10 cellular contexts compared by ENCODE assay signal in genomic region chr22:38205261-38206128, GRCh38. TPM values are rescaled to one million over a fixed set of nuclear protein-coding genes. Genes with fewer than 3 reads are reported as not detected.
A peak's percentile ranks its signal among the peaks of the same experiment; 100 is the strongest.
DNase-seq lines count a peak whose midpoint lies in the region; ATAC-seq and TF ChIP-seq lines count a peak whose summit lies in the region.
"Had no signal": no experiment of that assay in that cellular context is flagged by ENCODE, and none has a peak within 500 bp of the region (broad histone marks: within the 10 kb centered on the region; RNA-seq: fewer than 3 reads in every experiment).

No MANE protein-coding gene starts in this region.

- TF ChIP-seq POLR2A in uterus (IDR thresholded peaks at IDR 0.05): peak in 1 of 2 donors; percentile 53

- H3K9me3 ChIP-seq in esophagus (ENCODE audit: control insufficient read depth in 2 of 2, insufficient read depth in 1 of 2, low read depth in 1 of 2, low read length in 1 of 2): no peaks in the 10 kb centered on the region
- H3K9me3 ChIP-seq in mucosa of rectum (ENCODE audit: control insufficient read depth in 2 of 2, low read length in 2 of 2): no peaks in the 10 kb centered on the region
- H3K9me3 ChIP-seq in uterus: no peaks in the 10 kb centered on the region
- H3K9me3 ChIP-seq: A549 had no signal

- no peaks in the 10 kb centered on the region for H3K9me3 Mint-ChIP-seq in activated naive CD8-positive, alpha-beta T cell treated with anti-CD3 and anti-CD28 coated beads for 36 hours

- H3K4me3 ChIP-seq in esophagus (ENCODE audit: low read depth in 1 of 2, low read length in 2 of 2): peak overlapping the region in 1 of 2 donors; percentile 7
- no peak overlapping the region for H3K4me3 ChIP-seq in mucosa of rectum (ENCODE audit: low read length in 2 of 2)
- H3K4me3 ChIP-seq in uterus: peak overlapping the region; percentile 6 to 14
- H3K4me3 ChIP-seq: A549 had no signal

- ATAC-seq in Right ventricle myocardium inferior: peak; percentile 64
- no peak for ATAC-seq in HG02623 (IDR thresholded peaks at IDR 0.05; ENCODE audit: unreplicated experiment)
- ATAC-seq: A549 had no signal

- intact Hi-C loops in Right ventricle myocardium inferior (cut with DNase I): no loop called here
- intact Hi-C loops in cardiac septum (cut with DNase I): no loop called here
- intact Hi-C loops in uterus (cut with DNase I; ENCODE audit: low total_unique reads): loop anchor here (10.0 kb wide), 1 partner anchor 59 kb away; no protein-coding TSS in a partner anchor

- no peak overlapping the region for H3K4me3 Mint-ChIP-seq in activated naive CD8-positive, alpha-beta T cell treated with anti-CD3 and anti-CD28 coated beads for 36 hours

- peaks cover 35% of the 10 kb centered on the region for H3K4me1 Mint-ChIP-seq in activated naive CD8-positive, alpha-beta T cell treated with anti-CD3 and anti-CD28 coated beads for 36 hours

- peak overlapping the region; percentile 66 to 98 for H3K27ac ChIP-seq in esophagus (ENCODE audit: low read depth in 2 of 2, low read length in 1 of 2)
- peak overlapping the region; percentile 48 to 65 for H3K27ac ChIP-seq in mucosa of rectum (ENCODE audit: low read depth in 2 of 2, low read length in 2 of 2)
- H3K27ac ChIP-seq in uterus: peak overlapping the region; percentile 99 to 100
- H3K27ac ChIP-seq: A549, parathyroid adenoma had no signal

- DNase-seq in Right ventricle myocardium inferior (ENCODE audit: missing footprints) (peak; percentile 90), cardiac septum (ENCODE audit: low spot score) (no peak), uterus (peak; percentile 88 to 94)
- DNase-seq in activated naive CD8-positive, alpha-beta T cell treated with anti-CD3 and anti-CD28 coated beads for 36 hours: no peak
- DNase-seq in activated CD4-positive, CD25-positive, alpha-beta regulatory T cell treated with anti-CD3 and anti-CD28 coated beads, Interleukin-2, amount 50 U/mL, for 72 hours: no peak

- no peak overlapping the region for H3K27ac Mint-ChIP-seq in activated naive CD8-positive, alpha-beta T cell treated with anti-CD3 and anti-CD28 coated beads for 36 hours

- H3K27me3 Mint-ChIP-seq in activated naive CD8-positive, alpha-beta T cell treated with anti-CD3 and anti-CD28 coated beads for 36 hours: no peaks in the 10 kb centered on the region

- TF ChIP-seq CTCF in uterus (IDR thresholded peaks at IDR 0.05): no peak

- H3K9ac ChIP-seq in mucosa of rectum (ENCODE audit: low read depth in 1 of 2, low read length in 2 of 2): no peak overlapping the region
- H3K9ac ChIP-seq: parathyroid adenoma had no signal

- H3K4me1 ChIP-seq in esophagus (ENCODE audit: control insufficient read depth in 2 of 2, insufficient read depth in 2 of 2, low read length in 1 of 2) (peaks cover 2 to 3% of the 10 kb centered on the region in 2 donors), mucosa of rectum (ENCODE audit: control insufficient read depth in 2 of 2, insufficient read depth in 2 of 2, low read length in 2 of 2) (peaks cover 19 to 24% of the 10 kb centered on the region in 2 donors), uterus (peaks cover 6 to 7% of the 10 kb centered on the region in 2 donors)
- H3K4me1 ChIP-seq: parathyroid adenoma had no signal

- peaks cover 4% of the 10 kb centered on the region for H3K36me3 Mint-ChIP-seq in activated naive CD8-positive, alpha-beta T cell treated with anti-CD3 and anti-CD28 coated beads for 36 hours

- no peaks in the 10 kb centered on the region for H3K27me3 ChIP-seq in esophagus (ENCODE audit: control insufficient read depth in 1 of 2, insufficient read depth in 2 of 2, low read length in 2 of 2)
- no peaks in the 10 kb centered on the region for H3K27me3 ChIP-seq in mucosa of rectum (ENCODE audit: control insufficient read depth in 2 of 2, insufficient read depth in 2 of 2, low read length in 2 of 2)
- no peaks in the 10 kb centered on the region for H3K27me3 ChIP-seq in uterus

- H3K36me3 ChIP-seq in esophagus (ENCODE audit: control insufficient read depth in 2 of 2, insufficient read depth in 2 of 2, low read length in 1 of 2): peaks cover 0 to 4% of the 10 kb centered on the region in 2 donors
- no peaks in the 10 kb centered on the region for H3K36me3 ChIP-seq in mucosa of rectum (ENCODE audit: control insufficient read depth in 2 of 2, insufficient read depth in 2 of 2, low read length in 2 of 2)
- no peaks in the 10 kb centered on the region for H3K36me3 ChIP-seq in uterus

- 70 to 74% methylated on average over 15 of the region's 15 CpGs for WGBS in esophagus, 2 donors

RNA-seq across cellular contexts. Expression of gene MAFF, which starts 3.7 kb away (rescaled TPM):
- 4.7 TPM for total RNA-seq in Right ventricle myocardium inferior
- 9.8 TPM for total RNA-seq in cardiac septum
- 10 to 100 TPM; 34.7 to 99.6 TPM for polyA plus RNA-seq in esophagus
- 100 to 1,000 TPM in 1 of 4 donors, 10 to 100 TPM in 3; 10.1 to 180 (median 44.0) TPM for total RNA-seq in uterus
- total RNA-seq in activated naive CD8-positive, alpha-beta T cell treated with anti-CD3 and anti-CD28 coated beads for 36 hours: 1 to 10 TPM; 8.5 to 8.6 TPM

RNA-seq across cellular contexts. Expression of gene PLA2G6, which starts 23.9 kb away (rescaled TPM):
- total RNA-seq in Right ventricle myocardium inferior: 11.4 TPM
- total RNA-seq in cardiac septum: 12.5 TPM
- 10 to 100 TPM; 14.5 to 36.3 TPM for polyA plus RNA-seq in esophagus
- 10 to 100 TPM in 3 of 4 donors, 1 to 10 TPM in 1; 8.7 to 50.9 (median 34.5) TPM for total RNA-seq in uterus
- 10 to 100 TPM; 31.5 to 32.2 TPM for total RNA-seq in activated naive CD8-positive, alpha-beta T cell treated with anti-CD3 and anti-CD28 coated beads for 36 hours

Comparison
In these comparisons a context has a peak if more than half of its experiments do, and no peak if none do; other contexts are left out.
1. DNase-seq: peak in Right ventricle myocardium inferior (single experiment) and uterus (2 of 2); none in cardiac septum (single experiment), activated naive CD8-positive, alpha-beta T cell treated with anti-CD3 and anti-CD28 coated beads for 36 hours (single experiment) and activated CD4-positive, CD25-positive, alpha-beta regulatory T cell treated with anti-CD3 and anti-CD28 coated beads, Interleukin-2, amount 50 U/mL, for 72 hours (single experiment).
2. H3K4me3 ChIP-seq: peak in uterus (2 of 2); none in mucosa of rectum (0 of 2).
3. Peak in every context shown above with its lines, with median percentiles within 50 percentile points of each other: H3K27ac ChIP-seq.